1 cellular context compared by ENCODE assay signal in genomic region chr14:99063620-99064225, GRCh38.
TF ChIP-seq lines count a peak whose summit lies in the region.

No MANE protein-coding gene starts in this region.

TF ChIP-seq in HEK293T, 16 proteins besides CTCF, POLR2A, EP300 and RAD21:
- TF ChIP-seq TARDBP (IDR thresholded peaks at IDR 0.05) = no peak
- TF ChIP-seq NFRKB (IDR thresholded peaks at IDR 0.05) = no peak
- TF ChIP-seq ELF4 (IDR thresholded peaks at IDR 0.05) = no peak
- peak; percentile 11; the same call in 1 of the 2 replicates for TF ChIP-seq PKNOX1 (IDR thresholded peaks at IDR 0.05)
